14 cellular contexts compared by ENCODE assay signal in genomic region chr15:49134683-49135341, GRCh38. TPM values are rescaled to one million over a fixed set of nuclear protein-coding genes. Genes with fewer than 3 reads are reported as not detected.
DNase-seq lines count a peak whose midpoint lies in the region; ATAC-seq and TF ChIP-seq lines count a peak whose summit lies in the region.
"Had no signal": no experiment of that assay in that cellular context is flagged by ENCODE, and none has a peak within 500 bp of the region (broad histone marks: within the 10 kb centered on the region; RNA-seq: fewer than 3 reads in every experiment).

No MANE protein-coding gene starts in this region.

- DNase-seq in activated T-cell treated with anti-CD3 and anti-CD28 coated beads, Interleukin-2, amount 50 U/mL, for 72 hours: no peak
- no peak for DNase-seq in activated T-cell treated with anti-CD3 and anti-CD28 coated beads, Interleukin-2, amount 50 U/mL, for 1 hour
- DNase-seq in cardiac fibroblast (ENCODE audit: low read depth in 2 of 2): peak; percentile 60 to 63
- DNase-seq in progenitor cell of endocrine pancreas (ENCODE audit: low spot score, unreplicated experiment): no peak
- DNase-seq in cerebellum (ENCODE audit: low spot score): no peak
- no peak for DNase-seq in stimulated activated CD4-positive, alpha-beta T cell treated with anti-CD3 and anti-CD28 coated beads, Interleukin-2, amount 100 ng/mL, for 24 hours
- DNase-seq: activated naive CD4-positive, alpha-beta T cell treated with anti-CD3 and anti-CD28 coated beads, Interleukin-2, amount 10 ng/mL, durations not matched to agents 7 days and 5 days; effector CD4-positive, alpha-beta T cell; GDM1; mucosa of descending colon; NCI-H446 treated with DMSO at 0.1 percent for 48 hours had no signal

- no peak overlapping the region for H3K4me3 Mint-ChIP-seq in activated T-cell treated with anti-CD3 and anti-CD28 coated beads, Interleukin-2, amount 50 U/mL, for 72 hours
- no peak overlapping the region for H3K4me3 Mint-ChIP-seq in progenitor cell of endocrine pancreas (ENCODE audit: low read depth)
- H3K4me3 Mint-ChIP-seq: activated naive CD4-positive, alpha-beta T cell treated with anti-CD3 and anti-CD28 coated beads, Interleukin-2, amount 10 ng/mL, durations not matched to agents 7 days and 5 days had no signal

- H3K4me1 Mint-ChIP-seq in activated T-cell treated with anti-CD3 and anti-CD28 coated beads, Interleukin-2, amount 50 U/mL, for 72 hours (ENCODE audit: low read depth): peaks cover 7% of the 10 kb centered on the region
- H3K4me1 Mint-ChIP-seq in progenitor cell of endocrine pancreas (ENCODE audit: low read depth): no peaks in the 10 kb centered on the region

- no peak overlapping the region for H3K4me3 ChIP-seq in cardiac fibroblast (replicated peaks in 1 of 2; ENCODE audit: low read depth in 2 of 2, low read length in 2 of 2)
- H3K4me3 ChIP-seq: mucosa of descending colon, tibial nerve had no signal

- H3K36me3 Mint-ChIP-seq in activated T-cell treated with anti-CD3 and anti-CD28 coated beads, Interleukin-2, amount 50 U/mL, for 72 hours (ENCODE audit: insufficient read depth in 2 of 2): peaks cover 3 to 22% of the 10 kb centered on the region in 2 donors
- H3K36me3 Mint-ChIP-seq in progenitor cell of endocrine pancreas (ENCODE audit: insufficient read depth): peaks cover 18% of the 10 kb centered on the region

- no peaks in the 10 kb centered on the region for H3K27me3 Mint-ChIP-seq in activated T-cell treated with anti-CD3 and anti-CD28 coated beads, Interleukin-2, amount 50 U/mL, for 72 hours (ENCODE audit: low read depth)
- H3K27me3 Mint-ChIP-seq in progenitor cell of endocrine pancreas: no peaks in the 10 kb centered on the region
- H3K27me3 Mint-ChIP-seq: activated naive CD4-positive, alpha-beta T cell treated with anti-CD3 and anti-CD28 coated beads, Interleukin-2, amount 10 ng/mL, durations not matched to agents 7 days and 5 days had no signal

- TF ChIP-seq CTCF in cardiac fibroblast (IDR thresholded peaks at IDR 0.05; ENCODE audit: low read depth, low read length) (no peak), progenitor cell of endocrine pancreas (IDR thresholded peaks at IDR 0.05; ENCODE audit: unreplicated experiment) (no peak)

- peak overlapping the region; percentile 57 for H3K27ac Mint-ChIP-seq in activated T-cell treated with anti-CD3 and anti-CD28 coated beads, Interleukin-2, amount 50 U/mL, for 72 hours
- peak overlapping the region; percentile 43 for H3K27ac Mint-ChIP-seq in progenitor cell of endocrine pancreas

- ATAC-seq in activated T-cell treated with anti-CD3 and anti-CD28 coated beads, Interleukin-2, amount 50 U/mL, for 72 hours (replicated peaks in 1 of 2): no peak
- ATAC-seq in HG03378 (IDR thresholded peaks at IDR 0.05; ENCODE audit: unreplicated experiment) (peak; percentile 27), HG02938 (IDR thresholded peaks at IDR 0.05; ENCODE audit: unreplicated experiment) (no peak)
- ATAC-seq: mucosa of descending colon had no signal

- no peaks in the 10 kb centered on the region for H3K9me3 Mint-ChIP-seq in activated T-cell treated with anti-CD3 and anti-CD28 coated beads, Interleukin-2, amount 50 U/mL, for 72 hours
- no peaks in the 10 kb centered on the region for H3K9me3 Mint-ChIP-seq in progenitor cell of endocrine pancreas (ENCODE audit: low read depth)
- H3K9me3 Mint-ChIP-seq: activated naive CD4-positive, alpha-beta T cell treated with anti-CD3 and anti-CD28 coated beads, Interleukin-2, amount 10 ng/mL, durations not matched to agents 7 days and 5 days had no signal

RNA-seq across cellular contexts. Expression of gene COPS2, which starts 20.6 kb away (rescaled TPM):
- total RNA-seq in activated T-cell treated with anti-CD3 and anti-CD28 coated beads, Interleukin-2, amount 50 U/mL, for 72 hours: 10 to 100 TPM; 64.6 to 71.3 TPM
- total RNA-seq in progenitor cell of endocrine pancreas (84.0 and 86.7 TPM in 2 replicates), cerebellum (60.5 TPM)

RNA-seq across cellular contexts. Expression of gene GALK2, which starts 35.2 kb away (rescaled TPM):
- total RNA-seq in activated T-cell treated with anti-CD3 and anti-CD28 coated beads, Interleukin-2, amount 50 U/mL, for 72 hours: 10 to 100 TPM; 27.3 to 37.8 TPM
- total RNA-seq in progenitor cell of endocrine pancreas (21.1 and 22.0 TPM in 2 replicates), cerebellum (38.2 TPM)

Comparison
In these comparisons a context has a peak if more than half of its experiments do, and no peak if none do; other contexts are left out.
1. DNase-seq: peak in cardiac fibroblast (2 of 2); none in activated T-cell treated with anti-CD3 and anti-CD28 coated beads, Interleukin-2, amount 50 U/mL, for 72 hours (0 of 2), activated T-cell treated with anti-CD3 and anti-CD28 coated beads, Interleukin-2, amount 50 U/mL, for 1 hour (single experiment), progenitor cell of endocrine pancreas (single experiment), cerebellum (single experiment) and stimulated activated CD4-positive, alpha-beta T cell treated with anti-CD3 and anti-CD28 coated beads, Interleukin-2, amount 100 ng/mL, for 24 hours (0 of 2).